Comparison of ENCODE assay signal across 30 cellular contexts in the genomic region with DNA sequence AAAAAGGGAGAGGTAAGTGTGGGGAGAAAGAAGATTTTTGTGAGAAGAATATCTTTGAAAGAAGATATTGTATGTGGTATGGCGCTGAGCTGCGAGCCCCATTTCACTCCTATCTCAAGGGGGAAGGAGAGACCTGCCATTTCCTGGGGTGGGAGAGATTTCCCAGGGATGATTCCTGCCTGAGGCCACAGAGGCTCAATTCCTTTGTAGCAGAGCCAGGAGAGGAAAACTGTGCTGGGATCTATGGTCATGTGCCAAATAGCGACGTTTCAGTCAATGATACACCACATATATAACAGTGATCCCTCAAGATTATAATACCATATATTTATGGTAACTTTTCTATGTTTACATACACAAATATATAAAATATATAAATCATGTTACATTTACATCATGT. TPM values are rescaled to one million over a fixed set of nuclear protein-coding genes. Genes with fewer than 3 reads are reported as not detected.
"Had no signal": no experiment of that assay in that cellular context is flagged by ENCODE, and none has a peak within 500 bp of the region (broad histone marks: within the 10 kb centered on the region; RNA-seq: fewer than 3 reads in every experiment).

No MANE protein-coding gene starts in this region.

- FAIRE-seq: islet of Langerhans, urothelium cell line had no signal

- H3K4me1 Mint-ChIP-seq: natural killer cell had no signal

- H3K27me3 ChIP-seq: colonic mucosa, gastrocnemius medialis, right atrium auricular region, testis, upper lobe of left lung had no signal

- H3K4me3 Mint-ChIP-seq: dendritic cell treated with granulocyte-macrophage colony-stimulating factor and Interleukin-4, amounts not matched to agents 40 ng/mL and 50 ng/mL, for 4 days; endodermal cell; natural killer cell; neural crest cell; stimulated activated memory B cell treated with anti-CD40 and anti-IgM and Interleukin-4, amounts not matched to agents 10 μg/mL and 1 μg/mL and 100 μg/mL, for 72 hours had no signal

- H3K4me1 ChIP-seq: colonic mucosa, gastrocnemius medialis, left lung, prostate gland, sigmoid colon, testis, tibial artery had no signal

- H3K36me3 Mint-ChIP-seq: natural killer cell; stimulated activated memory B cell treated with anti-CD40 and anti-IgM and Interleukin-4, amounts not matched to agents 10 μg/mL and 1 μg/mL and 100 μg/mL, for 72 hours had no signal

- H3K27ac Mint-ChIP-seq: dendritic cell treated with granulocyte-macrophage colony-stimulating factor and Interleukin-4, amounts not matched to agents 40 ng/mL and 50 ng/mL, for 4 days; endodermal cell; natural killer cell; stimulated activated memory B cell treated with anti-CD40 and anti-IgM and Interleukin-4, amounts not matched to agents 10 μg/mL and 1 μg/mL and 100 μg/mL, for 72 hours had no signal

- H3K9me3 ChIP-seq: colonic mucosa, gastrocnemius medialis, prostate gland, testis, tibial artery had no signal

- H3K27ac ChIP-seq: colonic mucosa, epithelial cell of prostate, gastrocnemius medialis, left lung, prostate gland, right atrium auricular region, testis, tibial artery had no signal

- H3K36me3 ChIP-seq: colonic mucosa, gastrocnemius medialis, left lung, prostate gland, right atrium auricular region, sigmoid colon, tibial artery, upper lobe of left lung had no signal

- H3K4me3 ChIP-seq: colonic mucosa, gastrocnemius medialis, left lung, prostate gland, right atrium auricular region, sigmoid colon, testis, tibial artery, upper lobe of left lung had no signal

- DNase-seq: colonic mucosa; effector CD8-positive, alpha-beta T cell; endodermal cell; foreskin fibroblast; gastrocnemius medialis; head of caudate nucleus; left cardiac atrium; left lung; mammary epithelial cell; natural killer cell; nucleus accumbens; sigmoid colon; stimulated activated CD4-positive, alpha-beta T cell treated with anti-CD3 and anti-CD28 coated beads, Interleukin-2, amount 100 ng/mL, for 24 hours; stimulated activated CD4-positive, alpha-beta T cell treated with anti-CD3 and anti-CD28 coated beads, Interleukin-4, amount 100 ng/mL, for 24 hours; stimulated activated naive CD8-positive, alpha-beta T cell treated with anti-CD3 and anti-CD28 coated beads, Interleukin-15, Interleukin-2, amounts not matched to agents 100 U/mL and 50 U/mL, for 24 hours; testis; tibial artery; upper lobe of left lung had no signal

- H3K9me3 Mint-ChIP-seq: dendritic cell treated with granulocyte-macrophage colony-stimulating factor and Interleukin-4, amounts not matched to agents 40 ng/mL and 50 ng/mL, for 4 days; endodermal cell; natural killer cell; stimulated activated memory B cell treated with anti-CD40 and anti-IgM and Interleukin-4, amounts not matched to agents 10 μg/mL and 1 μg/mL and 100 μg/mL, for 72 hours had no signal

RNA-seq across cellular contexts. Expression of a gene that starts 28.9 kb away (rescaled TPM):
- total RNA-seq: chondrocyte, mammary epithelial cell, mononuclear cell, natural killer cell, neural crest cell, osteocyte, skeletal muscle tissue had no signal
- polyA plus RNA-seq: mammary epithelial cell had no signal
